ENCODE assay signal across 17 cellular contexts in the genomic region with DNA sequence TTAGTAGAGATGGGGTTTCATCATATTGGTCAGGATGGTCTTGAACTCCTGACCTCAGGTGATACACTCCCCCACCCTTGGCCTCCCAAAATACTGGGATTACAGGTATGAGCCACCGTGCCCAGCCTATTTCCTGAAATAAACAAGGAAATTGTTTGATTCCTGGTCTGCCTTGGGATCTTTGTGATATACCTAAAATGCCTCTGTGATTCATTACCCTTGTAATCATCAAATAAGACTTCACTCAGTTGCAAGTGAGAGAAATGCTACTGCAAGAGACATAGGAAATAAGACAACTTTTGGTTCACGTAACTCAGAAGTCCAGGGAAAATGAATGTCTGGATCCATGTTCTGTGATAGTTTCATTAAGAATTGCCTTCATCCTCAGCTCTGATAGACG.
"Had no signal": no experiment of that assay in that cellular context is flagged by ENCODE, and none has a peak within 500 bp of the region (broad histone marks: within the 10 kb centered on the region; RNA-seq: fewer than 3 reads in every experiment).

No MANE protein-coding gene starts in this region.

- H3K4me3 Mint-ChIP-seq: dendritic cell treated with granulocyte-macrophage colony-stimulating factor and Interleukin-4, amounts not matched to agents 40 ng/mL and 50 ng/mL, for 4 days; effector memory CD8-positive, alpha-beta T cell; naive thymus-derived CD8-positive, alpha-beta T cell; type B pancreatic cell had no signal

- H3K4me3 ChIP-seq: gastrocnemius medialis, heart right ventricle, mucosa of descending colon, suprapubic skin, thyroid gland had no signal

- ATAC-seq: effector memory CD8-positive, alpha-beta T cell; gastrocnemius medialis; heart right ventricle; naive thymus-derived CD8-positive, alpha-beta T cell; stimulated activated naive CD8-positive, alpha-beta T cell treated with anti-CD3 and anti-CD28 coated beads, Interleukin-15, Interleukin-2, amounts not matched to agents 100 U/mL and 50 U/mL, for 24 hours had no signal

- H3K9me3 ChIP-seq: gastrocnemius medialis, heart right ventricle, mucosa of descending colon, neutrophil, suprapubic skin, thyroid gland had no signal

- H3K27me3 ChIP-seq: gastrocnemius medialis, heart right ventricle, neutrophil, suprapubic skin, thyroid gland had no signal

- H3K4me1 ChIP-seq: gastrocnemius medialis, heart right ventricle had no signal

- H3K36me3 ChIP-seq: gastrocnemius medialis, heart right ventricle, neutrophil, suprapubic skin, thyroid gland had no signal

- H3K36me3 Mint-ChIP-seq: naive thymus-derived CD8-positive, alpha-beta T cell; type B pancreatic cell had no signal

- H3K27ac Mint-ChIP-seq: dendritic cell treated with granulocyte-macrophage colony-stimulating factor and Interleukin-4, amounts not matched to agents 40 ng/mL and 50 ng/mL, for 4 days; effector memory CD8-positive, alpha-beta T cell; naive thymus-derived CD8-positive, alpha-beta T cell; type B pancreatic cell had no signal

- H3K27ac ChIP-seq: gastrocnemius medialis, heart right ventricle, neutrophil, suprapubic skin, thyroid gland had no signal

- DNase-seq: effector memory CD8-positive, alpha-beta T cell; erythroblast; gastrocnemius medialis; heart right ventricle; hypothalamus; kidney glomerular epithelial cell; mucosa of descending colon; naive thymus-derived CD8-positive, alpha-beta T cell; posterior cingulate gyrus; small intestine; stimulated activated CD4-positive, alpha-beta T cell treated with anti-CD3 and anti-CD28 coated beads, Interleukin-12 subunit alpha, Interleukin-12 subunit beta, amount 100 ng/mL, for 4 hours; stimulated activated naive CD8-positive, alpha-beta T cell treated with anti-CD3 and anti-CD28 coated beads, Interleukin-15, Interleukin-2, amounts not matched to agents 100 U/mL and 50 U/mL, for 24 hours; thyroid gland had no signal

- H3K27me3 Mint-ChIP-seq: dendritic cell treated with granulocyte-macrophage colony-stimulating factor and Interleukin-4, amounts not matched to agents 40 ng/mL and 50 ng/mL, for 4 days; effector memory CD8-positive, alpha-beta T cell; type B pancreatic cell had no signal

- H3K9me3 Mint-ChIP-seq: dendritic cell treated with granulocyte-macrophage colony-stimulating factor and Interleukin-4, amounts not matched to agents 40 ng/mL and 50 ng/mL, for 4 days; effector memory CD8-positive, alpha-beta T cell; naive thymus-derived CD8-positive, alpha-beta T cell had no signal
